Comparison of ENCODE assay signal across 8 cellular contexts in genomic region chr5:177023247-177023703, GRCh38. TPM values are rescaled to one million over a fixed set of nuclear protein-coding genes. Genes with fewer than 3 reads are reported as not detected.
DNase-seq lines count a peak whose midpoint lies in the region; ATAC-seq lines count a peak whose summit lies in the region.

No MANE protein-coding gene starts in this region.

- peaks cover 0 to 2% of the 10 kb centered on the region in 2 experiments for H3K36me3 ChIP-seq in trophoblast cell (ENCODE audit: control insufficient read depth in 1 of 2, insufficient read depth in 2 of 2, low read length in 2 of 2)

- H3K4me3 Mint-ChIP-seq in activated T-cell treated with anti-CD3 and anti-CD28 coated beads, Interleukin-2, amount 50 U/mL, for 4 hours = peak overlapping the region; percentile 99

- peaks cover 3 to 6% of the 10 kb centered on the region in 2 experiments for H3K4me1 ChIP-seq in trophoblast cell (ENCODE audit: control insufficient read depth in 1 of 2, insufficient read depth in 2 of 2, low read length in 2 of 2)

- WGBS in trophoblast cell (ENCODE audit: extremely low coverage, insufficient coverage, insufficient read length) = no CpG with 5 or more reads among the region's 7 CpGs

- in situ Hi-C loops in ACHN (cut with HindIII; ENCODE audit: low pct_ligation_motif_present, low pct_unique_long_range_greater_than_20kb, low sequenced_read_pairs) = no loop called here

- no peaks in the 10 kb centered on the region for H3K27me3 ChIP-seq in trophoblast cell (ENCODE audit: insufficient read depth, low read length)

- no peak overlapping the region for H3K4ac ChIP-seq in trophoblast cell (ENCODE audit: low read depth, low read length)

- H3K9me3 Mint-ChIP-seq in activated T-cell treated with anti-CD3 and anti-CD28 coated beads, Interleukin-2, amount 50 U/mL, for 4 hours = no peaks in the 10 kb centered on the region

- H3K18ac ChIP-seq in trophoblast cell (ENCODE audit: low read length) = peak overlapping the region; percentile 95

- DNase-seq in stimulated activated CD4-positive, alpha-beta T cell treated with anti-CD3 and anti-CD28 coated beads, Interleukin-12 subunit alpha, Interleukin-12 subunit beta, amount 100 ng/mL, for 24 hours (ENCODE audit: low read depth in 2 of 2) = peak; percentile 1 to 3
- DNase-seq in stimulated activated CD4-positive, alpha-beta T cell treated with anti-CD3 and anti-CD28 coated beads, Interleukin-4, amount 100 ng/mL, for 1 hour = no peak
- no peak for DNase-seq in activated T-cell treated with anti-CD3 and anti-CD28 coated beads, Interleukin-2, amount 50 U/mL, for 4 hours
- peak; percentile 15 for DNase-seq in glomerular visceral epithelial cell (ENCODE audit: extremely low spot score)
- no peak for DNase-seq in trophoblast cell
- DNase-seq in ACHN = no peak

- H2BK5ac ChIP-seq in trophoblast cell (ENCODE audit: low read depth, low read length, poor library complexity) = no peak overlapping the region

- no peaks in the 10 kb centered on the region for H3K9me3 ChIP-seq in trophoblast cell (ENCODE audit: insufficient read depth, low read depth, low read length)

- H3K4me2 ChIP-seq in trophoblast cell (ENCODE audit: low read length) = peak overlapping the region; percentile 77

- H2AFZ ChIP-seq in trophoblast cell (ENCODE audit: insufficient read depth, low read length, poor library complexity) = peak overlapping the region; percentile 99

- ATAC-seq in HG03521 (IDR thresholded peaks at IDR 0.05; ENCODE audit: unreplicated experiment) (peak; percentile 12), GM18520 (IDR thresholded peaks at IDR 0.05; ENCODE audit: unreplicated experiment) (no peak)
- peak in 1 of 2 donors; percentile 7 for ATAC-seq in activated T-cell treated with anti-CD3 and anti-CD28 coated beads, Interleukin-2, amount 50 U/mL, for 4 hours

- H4K12ac ChIP-seq in trophoblast cell (ENCODE audit: low read depth, low read length) = peak overlapping the region; percentile 91

- peak overlapping the region; percentile 99 for H4K8ac ChIP-seq in trophoblast cell (ENCODE audit: low read depth, low read length)

- H3K9ac ChIP-seq in trophoblast cell (ENCODE audit: low read length) = peak overlapping the region; percentile 42

- H3K27ac ChIP-seq in trophoblast cell (ENCODE audit: low read depth, low read length) = no peak overlapping the region

- H2BK12ac ChIP-seq in trophoblast cell (ENCODE audit: low read length) = no peak overlapping the region

- peak overlapping the region; percentile 85 for H4K91ac ChIP-seq in trophoblast cell (ENCODE audit: low read depth, low read length)

- no peak overlapping the region for H2AK5ac ChIP-seq in trophoblast cell (ENCODE audit: low read length)

- no peak overlapping the region for H2BK120ac ChIP-seq in trophoblast cell (ENCODE audit: insufficient read depth, low read length, poor library complexity)

- H3K27me3 Mint-ChIP-seq in activated T-cell treated with anti-CD3 and anti-CD28 coated beads, Interleukin-2, amount 50 U/mL, for 4 hours (ENCODE audit: low read depth) = no peaks in the 10 kb centered on the region

- H3K36me3 Mint-ChIP-seq in activated T-cell treated with anti-CD3 and anti-CD28 coated beads, Interleukin-2, amount 50 U/mL, for 4 hours (ENCODE audit: insufficient read depth) = peaks cover 9% of the 10 kb centered on the region

- peak overlapping the region; percentile 76 for H3K4me3 ChIP-seq in trophoblast cell (ENCODE audit: low read depth, low read length)

- H3K4me1 Mint-ChIP-seq in activated T-cell treated with anti-CD3 and anti-CD28 coated beads, Interleukin-2, amount 50 U/mL, for 4 hours (ENCODE audit: low read depth) = peaks cover 33% of the 10 kb centered on the region

- no peak overlapping the region for H3K23ac ChIP-seq in trophoblast cell (ENCODE audit: low read length)

- H3K79me2 ChIP-seq in trophoblast cell (ENCODE audit: control insufficient read depth, insufficient read depth, low read length, poor library complexity) = peaks cover 5% of the 10 kb centered on the region

- H3K79me1 ChIP-seq in trophoblast cell (ENCODE audit: low read length) = peaks cover 7% of the 10 kb centered on the region

- no peak overlapping the region for H3K14ac ChIP-seq in trophoblast cell (ENCODE audit: low read length)

RNA-seq across cellular contexts. Expression of gene ZNF346, which starts 0.8 kb away (rescaled TPM):
- total RNA-seq in activated T-cell treated with anti-CD3 and anti-CD28 coated beads, Interleukin-2, amount 50 U/mL, for 4 hours = 10 to 100 TPM; 18.7 to 21.7 (median 21.3) TPM
- 8.6 TPM in 2 replicates for polyA plus RNA-seq in trophoblast cell (2013)

RNA-seq across cellular contexts. Expression of gene UIMC1, which starts 16.7 kb away (rescaled TPM):
- 10 to 100 TPM; 51.7 to 64.2 (median 57.1) TPM for total RNA-seq in activated T-cell treated with anti-CD3 and anti-CD28 coated beads, Interleukin-2, amount 50 U/mL, for 4 hours
- 12.0 TPM in 2 replicates for polyA plus RNA-seq in trophoblast cell (2013)

Comparison
In these comparisons a context has a peak if more than half of its experiments do, and no peak if none do; other contexts are left out.
1. DNase-seq: peak in stimulated activated CD4-positive, alpha-beta T cell treated with anti-CD3 and anti-CD28 coated beads, Interleukin-12 subunit alpha, Interleukin-12 subunit beta, amount 100 ng/mL, for 24 hours (2 of 2) and glomerular visceral epithelial cell (single experiment); none in stimulated activated CD4-positive, alpha-beta T cell treated with anti-CD3 and anti-CD28 coated beads, Interleukin-4, amount 100 ng/mL, for 1 hour (single experiment), activated T-cell treated with anti-CD3 and anti-CD28 coated beads, Interleukin-2, amount 50 U/mL, for 4 hours (single experiment), trophoblast cell (0 of 2) and ACHN (single experiment).